22 cellular contexts compared by ENCODE assay signal in the genomic region with DNA sequence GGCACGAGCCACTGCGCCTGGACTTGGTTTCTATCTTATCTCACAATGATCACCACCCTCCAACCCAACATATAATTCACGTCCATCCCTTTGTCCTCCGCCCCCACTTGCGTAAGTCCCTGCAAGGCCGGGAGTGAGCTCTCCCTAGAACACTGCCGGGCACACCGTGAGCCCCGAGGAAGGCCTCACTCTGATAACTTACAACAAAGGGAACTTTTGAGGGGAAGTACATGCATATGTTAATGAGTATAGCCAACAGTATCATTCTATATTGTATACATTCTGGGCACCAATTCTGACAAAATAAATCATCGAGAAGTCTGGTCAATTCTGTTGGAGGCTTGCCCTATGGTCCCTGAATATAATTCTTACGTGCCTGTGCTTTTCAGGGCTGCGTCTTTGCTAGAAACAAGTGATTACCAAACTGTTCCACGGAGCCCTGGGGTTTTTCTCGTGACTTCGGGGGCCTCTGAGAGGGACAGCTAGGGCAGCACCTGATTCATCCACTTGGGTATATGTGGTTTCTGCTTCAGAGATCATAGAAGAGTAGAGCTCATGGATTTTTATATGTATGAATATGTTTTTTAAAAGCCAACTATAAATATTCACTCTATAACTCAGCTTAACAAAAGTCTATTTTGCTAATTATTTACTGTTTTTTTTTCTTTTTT.
DNase-seq lines count a peak whose midpoint lies in the region; ATAC-seq, FAIRE-seq and TF ChIP-seq lines count a peak whose summit lies in the region.
"Had no signal": no experiment of that assay in that cellular context is flagged by ENCODE, and none has a peak within 500 bp of the region (broad histone marks: within the 10 kb centered on the region; RNA-seq: fewer than 3 reads in every experiment).

No MANE protein-coding gene starts in this region.

- H2AK5ac ChIP-seq in H9 (ENCODE audit: insufficient read length, low read length): no peak overlapping the region

- H3K14ac ChIP-seq in H9 (ENCODE audit: insufficient read depth, low read length): no peak overlapping the region

- H2BK15ac ChIP-seq in H9 (ENCODE audit: low read depth, low read length): no peak overlapping the region

- H3K4me1 ChIP-seq in H9 (ENCODE audit: insufficient read depth, low read length): no peaks in the 10 kb centered on the region
- peaks cover 18% of the 10 kb centered on the region for H3K4me1 ChIP-seq in neural progenitor cell
- H3K4me1 ChIP-seq: BLaER1 had no signal

- H3K27me3 ChIP-seq in H9 (ENCODE audit: insufficient read depth, low read length) (no peaks in the 10 kb centered on the region), neural progenitor cell (no peaks in the 10 kb centered on the region)
- H3K27me3 ChIP-seq: BLaER1, SJCRH30 had no signal

- H3K27me3 Mint-ChIP-seq in H9 (ENCODE audit: low read depth): no peaks in the 10 kb centered on the region; the same call in none of the 2 replicates
- peaks cover 2% of the 10 kb centered on the region for H3K27me3 Mint-ChIP-seq in neural progenitor cell (ENCODE audit: insufficient read depth, low read depth)
- no peaks in the 10 kb centered on the region for H3K27me3 Mint-ChIP-seq in activated CD4-positive, alpha-beta memory T cell treated with anti-CD3 and anti-CD28 coated beads for 36 hours
- peaks cover 4% of the 10 kb centered on the region for H3K27me3 Mint-ChIP-seq in mesothelial cell of epicardium (ENCODE audit: low read depth)
- H3K27me3 Mint-ChIP-seq: CD4-positive, alpha-beta T cell; T-cell had no signal

- no peak overlapping the region for H3K18ac ChIP-seq in H9 (ENCODE audit: insufficient read length, low read depth, low read length)

- no peaks in the 10 kb centered on the region for H3K36me3 ChIP-seq in neural progenitor cell
- H3K36me3 ChIP-seq: BLaER1, SJCRH30 had no signal

- no peak overlapping the region for H3K4ac ChIP-seq in H9 (ENCODE audit: low read depth, low read length)

- H2AFZ ChIP-seq in H9 (ENCODE audit: low read length) (no peak overlapping the region), neural progenitor cell (replicated peaks) (no peak overlapping the region)

- H3K27ac ChIP-seq in H9 (ENCODE audit: insufficient read length, low read depth, low read length) (no peak overlapping the region), neural progenitor cell (no peak overlapping the region)
- H3K27ac ChIP-seq: 22Rv1, BLaER1, SJCRH30 had no signal

- H3K4me3 Mint-ChIP-seq in H9 (no peak overlapping the region; a peak in 1 of 5 replicates), neural progenitor cell (no peak overlapping the region), mesothelial cell of epicardium (no peak overlapping the region)
- H3K4me3 Mint-ChIP-seq in activated CD4-positive, alpha-beta memory T cell treated with anti-CD3 and anti-CD28 coated beads for 36 hours: no peak overlapping the region
- H3K4me3 Mint-ChIP-seq: CD4-positive, alpha-beta T cell; T-cell had no signal

- POLR2A ChIA-PET in activated CD4-positive, alpha-beta memory T cell treated with anti-CD3 and anti-CD28 coated beads for 36 hours (lab: Charles Lee): no interaction called here

- no peak overlapping the region for H3K23ac ChIP-seq in H9 (ENCODE audit: insufficient read length, low read depth, low read length)

- H3K9me3 Mint-ChIP-seq in H9 (no peaks in the 10 kb centered on the region), neural progenitor cell (peaks cover 4% of the 10 kb centered on the region), mesothelial cell of epicardium (peaks cover 3% of the 10 kb centered on the region)
- H3K9me3 Mint-ChIP-seq in activated CD4-positive, alpha-beta memory T cell treated with anti-CD3 and anti-CD28 coated beads for 36 hours: no peaks in the 10 kb centered on the region
- H3K9me3 Mint-ChIP-seq: CD4-positive, alpha-beta T cell had no signal

- WGBS in H9 (ENCODE audit: extremely low coverage, insufficient read length, low lambda C conversion rate): no CpG with 5 or more reads among the region's 15 CpGs

- H4K20me1 ChIP-seq in H9 (ENCODE audit: control insufficient read depth, insufficient read depth, insufficient read length) (no peaks in the 10 kb centered on the region), neural progenitor cell (ENCODE audit: low read depth) (no peaks in the 10 kb centered on the region)
- H4K20me1 ChIP-seq: BLaER1 had no signal

- H3K27ac Mint-ChIP-seq in H9 (peak overlapping the region in 2 of 3 experiments; percentile 24 to 51; a peak in 3 of 7 replicates), neural progenitor cell (peak overlapping the region; percentile 63), mesothelial cell of epicardium (no peak overlapping the region)
- no peak overlapping the region for H3K27ac Mint-ChIP-seq in activated CD4-positive, alpha-beta memory T cell treated with anti-CD3 and anti-CD28 coated beads for 36 hours
- H3K27ac Mint-ChIP-seq: CD4-positive, alpha-beta T cell; T-cell had no signal

- intact Hi-C loops in activated CD4-positive, alpha-beta memory T cell treated with anti-CD3 and anti-CD28 coated beads for 36 hours (cut with micrococcal nuclease): no loop called here

- H4K91ac ChIP-seq in H9 (ENCODE audit: insufficient read length, low read depth, low read length): no peak overlapping the region

- H3K9me3 ChIP-seq in H9 (ENCODE audit: control insufficient read depth, low read depth, low read length) (no peaks in the 10 kb centered on the region), neural progenitor cell (ENCODE audit: low read depth) (no peaks in the 10 kb centered on the region)
- H3K9me3 ChIP-seq: SJCRH30 had no signal

- no peaks in the 10 kb centered on the region for H3K79me1 ChIP-seq in H9 (ENCODE audit: insufficient read depth, low read depth, low read length, poor library complexity, severe bottlenecking)

- no peak for ATAC-seq in HG02885 (IDR thresholded peaks at IDR 0.05; ENCODE audit: poor library complexity, unreplicated experiment)
- ATAC-seq: T-cell had no signal

- H3K56ac ChIP-seq in H9 (ENCODE audit: insufficient read length, low read depth, low read length): no peak overlapping the region

- no peak for TF ChIP-seq CTCF in GM12865 (IDR thresholded peaks at IDR 0.05; ENCODE audit: insufficient read depth, low read depth, low read length, missing control alignments)
- no peak for TF ChIP-seq CTCF in H9 (conservative IDR thresholded peaks at IDR 0.05)
- TF ChIP-seq CTCF in neural progenitor cell (IDR thresholded peaks at IDR 0.05): no peak
- no peak for TF ChIP-seq CTCF in mesothelial cell of epicardium (IDR thresholded peaks at IDR 0.05; ENCODE audit: unreplicated experiment)

- H3K79me2 ChIP-seq in H9 (ENCODE audit: insufficient read depth, low read length) (no peaks in the 10 kb centered on the region), neural progenitor cell (ENCODE audit: low read depth) (no peaks in the 10 kb centered on the region)

- H2BK120ac ChIP-seq in H9 (ENCODE audit: low read depth, low read length, poor library complexity, severe bottlenecking): no peak overlapping the region

- no peak overlapping the region for H4K5ac ChIP-seq in H9 (ENCODE audit: insufficient read length, low read depth, low read length)

- no peak overlapping the region for H3T11ph ChIP-seq in H9 (ENCODE audit: low read length)

- H2BK12ac ChIP-seq in H9 (ENCODE audit: insufficient read length, low read depth, low read length): no peak overlapping the region

- H3K23me2 ChIP-seq in H9 (ENCODE audit: insufficient read length, low read depth, low read length, poor library complexity, severe bottlenecking): no peaks in the 10 kb centered on the region

- H3K9ac ChIP-seq in H9 (ENCODE audit: extremely low read depth, insufficient read length, low read length) (no peak overlapping the region), neural progenitor cell (no peak overlapping the region)
- H3K9ac ChIP-seq: BLaER1 had no signal

- peaks cover 3% of the 10 kb centered on the region for H3F3A ChIP-seq in neural progenitor cell (ENCODE audit: low read depth)

- no peak overlapping the region for H4K8ac ChIP-seq in H9 (replicated peaks; ENCODE audit: insufficient read length, low read depth, low read length)

- H3K4me1 Mint-ChIP-seq in H9 (peaks cover 3 to 5% of the 10 kb centered on the region in 2 experiments; a peak in 1 of 4 replicates), neural progenitor cell (peaks cover 27% of the 10 kb centered on the region), mesothelial cell of epicardium (no peaks in the 10 kb centered on the region)
- H3K4me1 Mint-ChIP-seq in activated CD4-positive, alpha-beta memory T cell treated with anti-CD3 and anti-CD28 coated beads for 36 hours (ENCODE audit: low read depth): no peaks in the 10 kb centered on the region
- H3K4me1 Mint-ChIP-seq: T-cell had no signal

- no peak overlapping the region for H2BK20ac ChIP-seq in H9 (ENCODE audit: low read depth, low read length, poor library complexity, severe bottlenecking)

- CTCF ChIA-PET in activated CD4-positive, alpha-beta memory T cell treated with anti-CD3 and anti-CD28 coated beads for 36 hours (lab: Charles Lee): interaction anchor here (0.6 kb wide), 1 partner anchor 330 kb away, joined by 4 read pairs; no protein-coding TSS in a partner anchor

- H3K4me2 ChIP-seq in H9 (ENCODE audit: insufficient read depth, insufficient read length, low read length) (no peak overlapping the region), neural progenitor cell (no peak overlapping the region)
- H3K4me2 ChIP-seq: BLaER1 had no signal

- no peaks in the 10 kb centered on the region for H3K36me3 Mint-ChIP-seq in H9 (ENCODE audit: insufficient read depth in 1 of 3, low read depth in 3 of 3)
- peaks cover 2% of the 10 kb centered on the region for H3K36me3 Mint-ChIP-seq in neural progenitor cell
- no peaks in the 10 kb centered on the region for H3K36me3 Mint-ChIP-seq in activated CD4-positive, alpha-beta memory T cell treated with anti-CD3 and anti-CD28 coated beads for 36 hours
- H3K36me3 Mint-ChIP-seq in mesothelial cell of epicardium: no peaks in the 10 kb centered on the region

- DNase-seq in GM12865 (ENCODE audit: low read depth) (peak; percentile 37), H9 (no peak), neural progenitor cell (ENCODE audit: low spot score) (no peak), mesothelial cell of epicardium (ENCODE audit: low spot score in 2 of 2, unreplicated experiment in 2 of 2) (no peak), cerebellar nuclear complex (lab: John Stamatoyannopoulos, UW) (no peak)
- DNase-seq in activated CD4-positive, alpha-beta memory T cell treated with anti-CD3 and anti-CD28 coated beads for 36 hours: no peak
- DNase-seq: ACHN; CD4-positive, alpha-beta T cell; Karpas-422; NCI-H1694; NCI-H2081 treated with DMSO at 0.1 percent for 48 hours; NCI-H2171 treated with DMSO at 0.1 percent for 48 hours; NCI-H524 treated with DMSO at 0.1 percent for 48 hours; NCI-H82; OCI-M1; T-cell had no signal

- FAIRE-seq in TTC549 (lab: Jason Lieb, UNC): peak; percentile 49
- FAIRE-seq: RCC 7860 had no signal

- H2BK5ac ChIP-seq in H9 (ENCODE audit: insufficient read length, low read length): no peak overlapping the region

- no peak overlapping the region for H3K4me3 ChIP-seq in GM12865 (ENCODE audit: low read depth, low read length)
- H3K4me3 ChIP-seq in neural progenitor cell: no peak overlapping the region
- H3K4me3 ChIP-seq: BLaER1, SJCRH30 had no signal

Comparison
In these comparisons a context has a peak if more than half of its experiments do, and no peak if none do; other contexts are left out.
1. H3K27ac Mint-ChIP-seq: peak in H9 (2 of 3) and neural progenitor cell (single experiment); none in activated CD4-positive, alpha-beta memory T cell treated with anti-CD3 and anti-CD28 coated beads for 36 hours (single experiment) and mesothelial cell of epicardium (single experiment).